21 cellular contexts compared by ENCODE assay signal in genomic region chr15:21261396-21261964, GRCh38.
DNase-seq lines count a peak whose midpoint lies in the region; ATAC-seq, FAIRE-seq and TF ChIP-seq lines count a peak whose summit lies in the region.
"Had no signal": no experiment of that assay in that cellular context is flagged by ENCODE, and none has a peak within 500 bp of the region (broad histone marks: within the 10 kb centered on the region; RNA-seq: fewer than 3 reads in every experiment).

No MANE protein-coding gene starts in this region.

- TF ChIP-seq POLR2A in right lobe of liver (IDR thresholded peaks at IDR 0.05) = no peak
- TF ChIP-seq POLR2A in HepG2 (IDR thresholded peaks at IDR 0.05; ENCODE audit: insufficient read depth in 1 of 2, low read depth in 2 of 2, low read length in 2 of 2) = no peak

- no peaks in the 10 kb centered on the region for H3K4me1 Mint-ChIP-seq in activated T-cell treated with anti-CD3 and anti-CD28 coated beads, Interleukin-2, amount 50 U/mL, for 72 hours (ENCODE audit: low read depth)
- H3K4me1 Mint-ChIP-seq in activated T-helper 17 cell treated with anti-CD3 and anti-CD28 coated beads, Interleukin-2, amount 50 U/mL, for 72 hours = no peaks in the 10 kb centered on the region
- H3K4me1 Mint-ChIP-seq: CD4-positive, CD25-positive, alpha-beta regulatory T cell had no signal

- CTCF ChIA-PET in HepG2 (lab: Yijun Ruan, JAX; ENCODE audit: low intra/inter-chr PET ratio, low total read pairs) = no interaction called here
- CTCF ChIA-PET in RWPE1 (lab: Yijun Ruan, JAX) = no interaction called here

- intact Hi-C loops in right lobe of liver (cut with DNase I) = no loop called here
- intact Hi-C loops in HepG2 (cut with micrococcal nuclease; ENCODE audit: unreplicated experiment) = no loop called here
- intact Hi-C loops in Right ventricle myocardium superior (cut with DNase I) = no loop called here
- intact Hi-C loops in mucosa of descending colon (cut with DNase I, micrococcal nuclease) = no loop called here

- H3K9me3 ChIP-seq in right lobe of liver (no peaks in the 10 kb centered on the region), HepG2 (ENCODE audit: low read length) (no peaks in the 10 kb centered on the region), mucosa of descending colon (peaks cover 14% of the 10 kb centered on the region), BE2C (no peaks in the 10 kb centered on the region)
- H3K9me3 ChIP-seq: body of pancreas, MG63 had no signal

- no peak overlapping the region for H3K27ac Mint-ChIP-seq in activated T-cell treated with anti-CD3 and anti-CD28 coated beads, Interleukin-2, amount 50 U/mL, for 72 hours
- H3K27ac Mint-ChIP-seq in activated T-helper 17 cell treated with anti-CD3 and anti-CD28 coated beads, Interleukin-2, amount 50 U/mL, for 72 hours = no peak overlapping the region
- H3K27ac Mint-ChIP-seq: activated CD4-positive, alpha-beta memory T cell treated with anti-CD3 and anti-CD28 coated beads for 36 hours; dendritic cell treated with granulocyte-macrophage colony-stimulating factor and Interleukin-4, amounts not matched to agents 40 ng/mL and 50 ng/mL, for 4 days; T-helper 1 cell treated with Interleukin-12 subunit alpha and Interleukin-12 subunit beta and Interleukin-4 antibody, amounts not matched to agents 30 μg/mL and 1 μg/mL, for 36 hours had no signal

- H3K36me3 ChIP-seq in right lobe of liver (no peaks in the 10 kb centered on the region), HepG2 (replicated peaks in 1 of 2; ENCODE audit: control insufficient read depth in 1 of 2, insufficient read depth in 2 of 2, low read length in 2 of 2) (no peaks in the 10 kb centered on the region), mucosa of descending colon (ENCODE audit: low read depth) (no peaks in the 10 kb centered on the region), BE2C (no peaks in the 10 kb centered on the region)
- H3K36me3 ChIP-seq: gastrocnemius medialis, MG63 had no signal

- H3K27me3 ChIP-seq in right lobe of liver = peaks cover 0 to 5% of the 10 kb centered on the region in 2 donors
- 0 out of 5 replicates have a peak, but pooled peaks cover 0 to 3% of the 10 kb centered on the region in 2 experiments for H3K27me3 ChIP-seq in HepG2 (ENCODE audit: control insufficient read depth in 1 of 2, insufficient read depth in 2 of 2, low read length in 2 of 2)
- no peaks in the 10 kb centered on the region for H3K27me3 ChIP-seq in BE2C
- H3K27me3 ChIP-seq: body of pancreas, gastrocnemius medialis had no signal

- no TSS peak for BruUV-seq in HepG2 (replicated peaks; lab: Mats Ljungman, UMichigan)

- in situ Hi-C loops in HepG2 (cut with HindIII; ENCODE audit: extremely low pct_ligation_motif_present, low pct_unique_long_range_greater_than_20kb) = no loop called here

- no peaks in the 10 kb centered on the region for H3K79me2 ChIP-seq in HepG2 (ENCODE audit: insufficient read depth, low read length)

- H3K4me2 ChIP-seq in HepG2 (ENCODE audit: low read depth, low read length) = no peak overlapping the region
- H3K4me2 ChIP-seq: A549 had no signal

- no peaks in the 10 kb centered on the region for H3K9me3 Mint-ChIP-seq in activated T-cell treated with anti-CD3 and anti-CD28 coated beads, Interleukin-2, amount 50 U/mL, for 72 hours
- peaks cover 3% of the 10 kb centered on the region for H3K9me3 Mint-ChIP-seq in activated T-helper 17 cell treated with anti-CD3 and anti-CD28 coated beads, Interleukin-2, amount 50 U/mL, for 72 hours
- H3K9me3 Mint-ChIP-seq: activated CD4-positive, alpha-beta memory T cell treated with anti-CD3 and anti-CD28 coated beads for 36 hours; T-helper 1 cell treated with Interleukin-12 subunit alpha and Interleukin-12 subunit beta and Interleukin-4 antibody, amounts not matched to agents 30 μg/mL and 1 μg/mL, for 36 hours had no signal

- no peak overlapping the region for H2AFZ ChIP-seq in HepG2 (ENCODE audit: low read length)

- no peaks in the 10 kb centered on the region for H3K36me3 Mint-ChIP-seq in activated T-cell treated with anti-CD3 and anti-CD28 coated beads, Interleukin-2, amount 50 U/mL, for 72 hours (ENCODE audit: insufficient read depth in 2 of 2)
- H3K36me3 Mint-ChIP-seq in activated T-helper 17 cell treated with anti-CD3 and anti-CD28 coated beads, Interleukin-2, amount 50 U/mL, for 72 hours (ENCODE audit: low read depth) = no peaks in the 10 kb centered on the region
- H3K36me3 Mint-ChIP-seq: activated CD4-positive, alpha-beta memory T cell treated with anti-CD3 and anti-CD28 coated beads for 36 hours; CD4-positive, CD25-positive, alpha-beta regulatory T cell had no signal

- ATAC-seq in right lobe of liver (peak in 2 of 4 donors; percentile 24 to 47), HepG2 (no peak), Right ventricle myocardium superior (ENCODE audit: poor library complexity) (no peak), mucosa of descending colon (peak; percentile 32)
- no peak for ATAC-seq in activated T-cell treated with anti-CD3 and anti-CD28 coated beads, Interleukin-2, amount 50 U/mL, for 72 hours (replicated peaks in 1 of 2)
- ATAC-seq in activated T-helper 17 cell treated with anti-CD3 and anti-CD28 coated beads, Interleukin-2, amount 50 U/mL, for 72 hours (replicated peaks) = no peak
- ATAC-seq: body of pancreas, gastrocnemius medialis had no signal

- TF ChIP-seq CTCF in right lobe of liver (IDR thresholded peaks at IDR 0.05) (no peak), HepG2 (CRISPR knock-in tag; IDR thresholded peaks at IDR 0.05) (no peak), mucosa of descending colon (IDR thresholded peaks at IDR 0.05) (no peak), RWPE1 (conservative IDR thresholded peaks at IDR 0.05; ENCODE audit: low read depth) (no peak), BE2C (IDR thresholded peaks at IDR 0.05; ENCODE audit: low read depth, low read length) (no peak)

- H3K4me1 ChIP-seq in right lobe of liver (no peaks in the 10 kb centered on the region), HepG2 (ENCODE audit: insufficient read depth, low read length) (no peaks in the 10 kb centered on the region), mucosa of descending colon (ENCODE audit: low read depth) (no peaks in the 10 kb centered on the region), BE2C (no peaks in the 10 kb centered on the region)
- H3K4me1 ChIP-seq: A549, body of pancreas, gastrocnemius medialis had no signal

- no peaks in the 10 kb centered on the region for H4K20me1 ChIP-seq in HepG2 (ENCODE audit: insufficient read depth, low read length)

- FAIRE-seq in HepG2 (lab: Jason Lieb, UNC) = no peak
- FAIRE-seq: A549 had no signal

- 74% methylated on average over 18 of the region's 18 CpGs for WGBS in right lobe of liver (ENCODE audit: insufficient coverage, low coverage, low lambda C conversion rate, missing lambda C conversion rate)
- WGBS in HepG2 (ENCODE audit: low lambda C conversion rate) = 59% methylated on average over 16 of the region's 18 CpGs

- POLR2A ChIA-PET in HepG2 (lab: Yijun Ruan, JAX) = no interaction called here
- POLR2A ChIA-PET in RWPE1 (lab: Yijun Ruan, JAX; ENCODE audit: low non-redundant PET) = no interaction called here

- H3K4me3 ChIP-seq in right lobe of liver (no peak overlapping the region), HepG2 (replicated peaks in 1 of 3; ENCODE audit: insufficient read depth in 1 of 3, low read depth in 2 of 3, low read length in 3 of 3) (no peak overlapping the region), mucosa of descending colon (no peak overlapping the region), BE2C (ENCODE audit: low read depth, low read length) (no peak overlapping the region)
- H3K4me3 ChIP-seq: A549, body of pancreas, gastrocnemius medialis, MG63 had no signal

- DNase-seq in right lobe of liver (peak; percentile 14 to 52 (median 28)), HepG2 (ENCODE audit: low spot score) (no peak), Right ventricle myocardium superior (peak; percentile 41), mucosa of descending colon (peak in 1 of 3 donors; percentile 64), RWPE1 (ENCODE audit: low spot score) (no peak), BE2C (no peak)
- no peak for DNase-seq in activated T-cell treated with anti-CD3 and anti-CD28 coated beads, Interleukin-2, amount 50 U/mL, for 72 hours
- DNase-seq: activated CD4-positive, alpha-beta memory T cell treated with anti-CD3 and anti-CD28 coated beads for 36 hours; activated naive CD4-positive, alpha-beta T cell treated with anti-CD3 and anti-CD28 coated beads, Interleukin-2, amount 50 U/mL, for 16 hours; CD4-positive, CD25-positive, alpha-beta regulatory T cell; GOT3; MG63; NCI-H1930; NCI-H510A had no signal

- TF ChIP-seq EP300 in HepG2 (IDR thresholded peaks at IDR 0.05; ENCODE audit: low read depth in 2 of 2, low read length in 2 of 2) (no peak), HepG2 (CRISPR knock-in tag; IDR thresholded peaks at IDR 0.05; ENCODE audit: borderline replicate concordance) (no peak)

- no peak overlapping the region for H3K4me3 Mint-ChIP-seq in activated T-cell treated with anti-CD3 and anti-CD28 coated beads, Interleukin-2, amount 50 U/mL, for 72 hours
- H3K4me3 Mint-ChIP-seq in activated T-helper 17 cell treated with anti-CD3 and anti-CD28 coated beads, Interleukin-2, amount 50 U/mL, for 72 hours = no peak overlapping the region
- H3K4me3 Mint-ChIP-seq: activated CD4-positive, alpha-beta memory T cell treated with anti-CD3 and anti-CD28 coated beads for 36 hours; CD4-positive, CD25-positive, alpha-beta regulatory T cell; dendritic cell treated with granulocyte-macrophage colony-stimulating factor and Interleukin-4, amounts not matched to agents 40 ng/mL and 50 ng/mL, for 4 days; T-helper 1 cell treated with Interleukin-12 subunit alpha and Interleukin-12 subunit beta and Interleukin-4 antibody, amounts not matched to agents 30 μg/mL and 1 μg/mL, for 36 hours had no signal

- H3K27ac ChIP-seq in right lobe of liver = no peak overlapping the region
- no peak overlapping the region for H3K27ac ChIP-seq in HepG2 (ENCODE audit: extremely low read length, insufficient read depth, low read length)
- H3K27ac ChIP-seq in RWPE1 = no peak overlapping the region
- H3K27ac ChIP-seq: A549, body of pancreas, epithelial cell of prostate, gastrocnemius medialis had no signal

- no peak for TF ChIP-seq RAD21 in HepG2 (CRISPR knock-in tag; IDR thresholded peaks at IDR 0.05)

- H3K27me3 Mint-ChIP-seq in activated T-cell treated with anti-CD3 and anti-CD28 coated beads, Interleukin-2, amount 50 U/mL, for 72 hours (ENCODE audit: low read depth) = no peaks in the 10 kb centered on the region
- H3K27me3 Mint-ChIP-seq in activated T-helper 17 cell treated with anti-CD3 and anti-CD28 coated beads, Interleukin-2, amount 50 U/mL, for 72 hours = peaks cover 12% of the 10 kb centered on the region
- H3K27me3 Mint-ChIP-seq: activated CD4-positive, alpha-beta memory T cell treated with anti-CD3 and anti-CD28 coated beads for 36 hours had no signal

- no peak overlapping the region for H3K9ac ChIP-seq in HepG2 (ENCODE audit: insufficient read depth, low read depth, low read length)

TF ChIP-seq in HepG2, 621 proteins besides CTCF, POLR2A, EP300 and RAD21 (continues in another document):
- TF ChIP-seq KMT2A (CRISPR knock-in tag; IDR thresholded peaks at IDR 0.05) (no peak), ZNF883 (CRISPR knock-in tag; IDR thresholded peaks at IDR 0.05; ENCODE audit: not compliant biosample characterization) (no peak), ZSCAN29 (CRISPR knock-in tag; conservative IDR thresholded peaks at IDR 0.05) (no peak)

Comparison
In these comparisons a context has a peak if more than half of its experiments do, and no peak if none do; other contexts are left out.
1. DNase-seq: peak in right lobe of liver (3 of 3) and Right ventricle myocardium superior (single experiment); none in HepG2 (single experiment), RWPE1 (single experiment), activated T-cell treated with anti-CD3 and anti-CD28 coated beads, Interleukin-2, amount 50 U/mL, for 72 hours (0 of 2) and BE2C (single experiment).